In the genomic region with DNA sequence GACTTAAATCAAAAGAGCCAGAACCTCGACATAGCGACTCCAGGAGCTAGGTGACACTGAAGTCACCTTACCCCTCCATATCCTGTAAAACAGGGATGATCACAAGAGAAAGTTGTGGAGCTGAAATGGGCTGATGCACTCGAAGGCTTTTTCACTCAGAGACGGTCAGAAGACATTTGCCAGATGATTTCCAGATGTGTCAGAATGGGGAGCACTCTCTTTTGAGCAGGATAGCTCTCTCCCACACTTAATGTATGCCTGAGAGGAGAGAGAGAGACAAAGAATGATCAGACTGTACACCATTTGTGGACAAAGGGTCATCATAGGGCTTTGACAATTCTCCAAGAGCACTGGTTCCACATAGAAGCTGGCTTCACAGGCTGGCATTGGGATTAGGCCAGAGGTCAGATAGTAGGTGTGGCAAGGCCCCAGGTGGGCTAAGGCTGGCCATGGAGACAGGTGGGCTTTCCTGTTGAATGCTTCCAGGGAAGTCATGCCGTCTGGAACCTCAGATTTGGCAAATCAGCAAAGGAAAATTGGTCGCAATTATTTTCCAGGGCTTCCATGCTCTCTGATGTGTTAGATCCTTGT, we compare ENCODE assay signal across 2 cellular contexts.
TF ChIP-seq lines count a peak whose summit lies in the region.

No MANE protein-coding gene starts in this region.

TF ChIP-seq in A549, 52 proteins besides CTCF, POLR2A, EP300 and RAD21:
- no peak for TF ChIP-seq ELK1 (IDR thresholded peaks at IDR 0.05; ENCODE audit: low read depth, low read length)
- TF ChIP-seq HEYL (CRISPR knock-in tag; IDR thresholded peaks at IDR 0.05): no peak
- no peak for TF ChIP-seq ESRRA (IDR thresholded peaks at IDR 0.05; ENCODE audit: borderline replicate concordance, low read length)
- no peak for TF ChIP-seq JUN (IDR thresholded peaks at IDR 0.05)
- TF ChIP-seq TFCP2L1 (CRISPR knock-in tag; IDR thresholded peaks at IDR 0.05): no peak
- no peak for TF ChIP-seq REST (IDR thresholded peaks at IDR 0.05)
- TF ChIP-seq TP53 (CRISPR knock-in tag; IDR thresholded peaks at IDR 0.05): no peak
- no peak for TF ChIP-seq MYC (IDR thresholded peaks at IDR 0.05; ENCODE audit: borderline replicate concordance, low read length)
- no peak for TF ChIP-seq SMC3 (IDR thresholded peaks at IDR 0.05)
- TF ChIP-seq ZNF302 (CRISPR knock-in tag; IDR thresholded peaks at IDR 0.05): no peak
- TF ChIP-seq POLR2AphosphoS2 (conservative IDR thresholded peaks at IDR 0.05; ENCODE audit: low read length): no peak
- no peak for TF ChIP-seq FOXS1 (CRISPR knock-in tag; IDR thresholded peaks at IDR 0.05)
- TF ChIP-seq, protein P1, sequence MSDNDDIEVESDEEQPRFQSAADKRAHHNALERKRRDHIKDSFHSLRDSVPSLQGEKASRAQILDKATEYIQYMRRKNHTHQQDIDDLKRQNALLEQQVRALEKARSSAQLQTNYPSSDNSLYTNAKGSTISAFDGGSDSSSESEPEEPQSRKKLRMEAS (IDR thresholded peaks at IDR 0.05): no peak
- no peak for TF ChIP-seq MAZ (IDR thresholded peaks at IDR 0.05; ENCODE audit: borderline replicate concordance, low read depth, low read length)
- TF ChIP-seq CHD4 (IDR thresholded peaks at IDR 0.05; ENCODE audit: borderline replicate concordance): no peak
- TF ChIP-seq EHF (CRISPR knock-in tag; IDR thresholded peaks at IDR 0.05): no peak
- TF ChIP-seq KDM5A (IDR thresholded peaks at IDR 0.05): no peak
- TF ChIP-seq HOXB5 (CRISPR knock-in tag; IDR thresholded peaks at IDR 0.05): no peak
- TF ChIP-seq USF2 (IDR thresholded peaks at IDR 0.05): no peak
TF ChIP-seq in A549: peak in this region for 0.

TF ChIP-seq in liver, 16 proteins besides CTCF, POLR2A, EP300 and RAD21:
- TF ChIP-seq REST (IDR thresholded peaks at IDR 0.05) (no peak), YY1 (IDR thresholded peaks at IDR 0.05) (no peak), RXRA (IDR thresholded peaks at IDR 0.05) (peak in 1 of 2 donors; percentile 67), FOXA1 (IDR thresholded peaks at IDR 0.05) (no peak)
